Comparison of ENCODE assay signal across 22 cellular contexts in the genomic region with DNA sequence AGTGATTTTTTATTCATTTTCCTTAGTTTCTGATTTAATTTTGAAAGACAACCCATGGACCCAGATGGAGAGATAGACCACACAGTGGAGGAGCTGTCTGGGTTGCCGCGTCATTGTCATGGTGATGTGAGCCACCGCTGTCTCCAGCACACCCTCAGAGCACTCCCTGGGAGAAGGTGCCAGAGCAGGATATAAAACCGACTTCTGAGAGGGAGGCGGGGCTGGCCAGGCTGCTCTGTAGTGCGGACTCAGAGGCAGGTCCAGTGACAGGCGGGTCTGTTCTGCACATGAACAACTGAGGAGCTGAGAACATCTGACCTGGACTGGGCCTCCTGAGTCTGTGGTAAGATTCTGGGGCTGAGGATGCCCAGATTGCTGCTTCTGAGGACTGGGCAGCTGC.
A peak's percentile ranks its signal among the peaks of the same experiment; 100 is the strongest.
DNase-seq lines count a peak whose midpoint lies in the region; ATAC-seq and TF ChIP-seq lines count a peak whose summit lies in the region.
"Had no signal": no experiment of that assay in that cellular context is flagged by ENCODE, and none has a peak within 500 bp of the region (broad histone marks: within the 10 kb centered on the region; RNA-seq: fewer than 3 reads in every experiment).

No MANE protein-coding gene starts in this region.

- no peak overlapping the region for H2AK5ac ChIP-seq in neuronal stem cell (ENCODE audit: low read depth, low read length)

- no peaks in the 10 kb centered on the region for H3K79me1 ChIP-seq in neuronal stem cell (ENCODE audit: low read depth, low read length)

- H3K4me2 ChIP-seq in BLaER1 treated with 17β-estradiol and CSF1 and Interleukin-3, amounts not matched to agents 10 nM and 100 nM, result peak overlapping the region; percentile 16 to 59 (median 44); a peak in 17 of 22 replicates
- no peak overlapping the region for H3K4me2 ChIP-seq in neuronal stem cell (ENCODE audit: insufficient read depth, low read length, poor library complexity, severe bottlenecking)
- H3K4me2 ChIP-seq: A549 had no signal

- H3K9me3 ChIP-seq in BLaER1 treated with 17β-estradiol and CSF1 and Interleukin-3, amounts not matched to agents 10 nM and 100 nM (replicated peaks in 1 of 11), result peaks cover 0 to 11% (median 0%) of the 10 kb centered on the region in 11 experiments; a peak in 5 of 22 replicates
- H3K9me3 ChIP-seq in RWPE2 (ENCODE audit: severe bottlenecking) (no peaks in the 10 kb centered on the region), neuronal stem cell (replicated peaks in 1 of 2; ENCODE audit: control insufficient read depth in 2 of 2, insufficient read depth in 1 of 2, low read depth in 1 of 2, low read length in 2 of 2) (no peaks in the 10 kb centered on the region)
- H3K9me3 ChIP-seq: A549 had no signal

- H3K27me3 ChIP-seq in BLaER1 treated with 17β-estradiol and CSF1 and Interleukin-3, amounts not matched to agents 10 nM and 100 nM, result no peaks in the 10 kb centered on the region
- no peaks in the 10 kb centered on the region for H3K27me3 ChIP-seq in RWPE2 (ENCODE audit: insufficient read depth, poor library complexity, severe bottlenecking)
- H3K27me3 ChIP-seq in neuronal stem cell (ENCODE audit: control insufficient read depth in 3 of 3, insufficient read depth in 3 of 3, low read depth in 1 of 3, low read length in 3 of 3), result no peaks in the 10 kb centered on the region

- peaks cover 9 to 46% (median 27%) of the 10 kb centered on the region in 10 experiments for H3K4me1 ChIP-seq in BLaER1 treated with 17β-estradiol and CSF1 and Interleukin-3, amounts not matched to agents 10 nM and 100 nM
- H3K4me1 ChIP-seq in RWPE2 (ENCODE audit: insufficient read depth, poor library complexity, severe bottlenecking), result no peaks in the 10 kb centered on the region
- H3K4me1 ChIP-seq in neuronal stem cell (ENCODE audit: control insufficient read depth in 2 of 2, insufficient read depth in 1 of 2, low read depth in 1 of 2, low read length in 2 of 2), result peaks cover 0 to 8% of the 10 kb centered on the region in 2 donors
- H3K4me1 ChIP-seq: A549 had no signal

- no peak overlapping the region for H3K27ac ChIP-seq in BLaER1 treated with 17β-estradiol and CSF1 and Interleukin-3, amounts not matched to agents 10 nM and 100 nM
- H3K27ac ChIP-seq in RWPE2 (ENCODE audit: poor library complexity, severe bottlenecking) (no peak overlapping the region), neuronal stem cell (replicated peaks; ENCODE audit: low read length) (no peak overlapping the region)
- H3K27ac ChIP-seq: A549, GM23248 had no signal

- H3K23ac ChIP-seq in neuronal stem cell (ENCODE audit: low read depth, low read length, poor library complexity), result no peak overlapping the region

- no peak overlapping the region for H4K91ac ChIP-seq in neuronal stem cell (ENCODE audit: low read depth, low read length, poor library complexity)

- no peak overlapping the region for H2BK12ac ChIP-seq in neuronal stem cell (ENCODE audit: low read length)

- H4K8ac ChIP-seq in neuronal stem cell (ENCODE audit: low read depth, low read length), result no peak overlapping the region

- TF ChIP-seq CTCF in RWPE2 (IDR thresholded peaks at IDR 0.05; ENCODE audit: poor library complexity, severe bottlenecking) (no peak), foreskin fibroblast (IDR thresholded peaks at IDR 0.05; ENCODE audit: low read depth, low read length) (no peak)

- peak overlapping the region; percentile 30 for H3K18ac ChIP-seq in neuronal stem cell (ENCODE audit: low read length)

- H3K36me3 ChIP-seq in BLaER1 treated with 17β-estradiol and CSF1 and Interleukin-3, amounts not matched to agents 10 nM and 100 nM, result no peaks in the 10 kb centered on the region
- H3K36me3 ChIP-seq in RWPE2 (ENCODE audit: low read depth), result no peaks in the 10 kb centered on the region
- H3K36me3 ChIP-seq in neuronal stem cell (replicated peaks in 1 of 2; ENCODE audit: control insufficient read depth in 2 of 2, insufficient read depth in 2 of 2, low read length in 2 of 2), result no peaks in the 10 kb centered on the region

- H2AFZ ChIP-seq in neuronal stem cell (ENCODE audit: low read length), result no peak overlapping the region
- H2AFZ ChIP-seq: GM23248 had no signal

- DNase-seq in RWPE2 (ENCODE audit: low spot score) (no peak), foreskin fibroblast (peak; percentile 24 to 44), neuronal stem cell (ENCODE audit: low spot score) (no peak), GM19240 (ENCODE audit: insufficient read length, low spot score) (no peak), CD1c-positive myeloid dendritic cell (ENCODE audit: extremely low spot score) (no peak)
- DNase-seq: C1 segment of cervical spinal cord, DMS79 treated with DMSO at 0.1 percent for 48 hours, GDM1, GM23248, HCEC 1CT, KG1, NCI-H1105 treated with DMSO at 0.1 percent for 48 hours, NCI-H1694, NCI-H2081 treated with DMSO at 0.1 percent for 48 hours, NCI-H226, PC-3, RPMI8226, SIG-M5 had no signal

- H3K9ac ChIP-seq in BLaER1 treated with 17β-estradiol and CSF1 and Interleukin-3, amounts not matched to agents 10 nM and 100 nM, result no peak overlapping the region
- no peak overlapping the region for H3K9ac ChIP-seq in neuronal stem cell (ENCODE audit: low read depth, low read length, poor library complexity)
- H3K9ac ChIP-seq: GM23248 had no signal

- ATAC-seq in RWPE2 (ENCODE audit: low read depth) (0 out of 3 replicates have a peak, but pooled peaks have one; percentile 17), HG03039 (IDR thresholded peaks at IDR 0.05; ENCODE audit: unreplicated experiment) (no peak)
- ATAC-seq: A549, PC-3, SK-N-SH treated with all-trans-retinoic acid at 6 μM for 48 hours had no signal

- no peak overlapping the region for H2BK120ac ChIP-seq in neuronal stem cell (ENCODE audit: low read depth, low read length)

- H4K20me1 ChIP-seq in BLaER1 treated with 17β-estradiol and CSF1 and Interleukin-3, amounts not matched to agents 10 nM and 100 nM, result no peaks in the 10 kb centered on the region

- no peak overlapping the region for H2BK15ac ChIP-seq in neuronal stem cell (ENCODE audit: low read length)

- no peak overlapping the region for H3K4me3 ChIP-seq in BLaER1 treated with 17β-estradiol and CSF1 and Interleukin-3, amounts not matched to agents 10 nM and 100 nM
- H3K4me3 ChIP-seq in RWPE2 (ENCODE audit: severe bottlenecking), result no peak overlapping the region
- H3K4me3 ChIP-seq in foreskin fibroblast (ENCODE audit: low read depth in 1 of 2, low read length in 2 of 2), result no peak overlapping the region
- no peak overlapping the region for H3K4me3 ChIP-seq in neuronal stem cell (ENCODE audit: low read length in 2 of 2)
- H3K4me3 ChIP-seq: A549, GM23248 had no signal

- no peak overlapping the region for H2BK5ac ChIP-seq in neuronal stem cell (ENCODE audit: low read length)

- WGBS in neuronal stem cell (ENCODE audit: extremely low coverage in 2 of 2, insufficient read length in 2 of 2, insufficient replicate concordance in 1 of 2), 2 donors, result no CpG with 5 or more reads among the region's 7 CpGs

- no peak overlapping the region for H3K14ac ChIP-seq in neuronal stem cell (ENCODE audit: low read length)

- no peak overlapping the region for H3K4ac ChIP-seq in neuronal stem cell (ENCODE audit: low read length)

Comparison
In these comparisons a context has a peak if more than half of its experiments do, and no peak if none do; other contexts are left out.
1. DNase-seq: peak in foreskin fibroblast (2 of 2); none in RWPE2 (single experiment), neuronal stem cell (single experiment), GM19240 (single experiment) and CD1c-positive myeloid dendritic cell (single experiment).